In the genomic region with DNA sequence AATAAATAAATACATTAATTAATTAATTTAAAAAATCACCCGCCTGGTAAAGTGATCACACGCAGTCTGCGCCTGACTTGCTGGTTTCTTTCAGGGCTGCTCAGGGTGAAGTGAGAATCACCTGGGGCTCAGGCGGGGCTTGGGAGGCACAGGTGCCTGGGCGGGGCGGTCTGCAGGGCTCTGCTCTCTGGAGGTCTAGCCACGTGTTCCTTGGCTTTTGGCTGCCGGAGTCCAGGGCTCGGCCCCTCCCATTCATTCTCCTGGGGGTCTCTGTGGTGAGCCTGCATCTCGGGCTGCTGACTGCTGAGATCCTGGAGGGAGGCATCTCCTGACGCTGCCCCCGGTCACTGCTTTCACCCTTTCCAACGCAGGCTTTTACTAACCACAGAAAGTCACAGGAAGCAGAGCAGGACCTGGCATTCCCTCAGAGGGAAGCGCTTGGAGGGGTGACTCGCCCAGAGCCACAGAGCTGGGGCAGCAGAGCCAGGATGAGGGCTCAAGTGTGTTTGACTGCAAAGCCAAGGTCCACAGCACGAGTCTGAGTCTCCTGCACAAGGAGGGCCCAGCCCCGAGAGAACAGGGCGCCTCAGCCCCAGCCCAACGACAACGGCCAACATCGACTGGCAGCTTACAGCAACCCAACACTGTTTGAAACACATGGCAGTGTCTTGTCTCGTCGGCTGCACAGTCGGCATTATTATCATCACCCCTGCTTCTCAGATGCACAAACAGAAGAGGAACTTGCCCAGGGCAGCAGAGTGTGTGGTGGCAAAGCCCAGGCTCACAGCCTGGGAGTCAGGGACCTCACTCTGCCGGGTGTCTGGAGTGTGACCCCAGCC, we compare ENCODE assay signal across 2 cellular contexts.
TF ChIP-seq lines count a peak whose summit lies in the region.

No MANE protein-coding gene starts in this region.

TF ChIP-seq in HEK293, 187 proteins besides CTCF, POLR2A, EP300 and RAD21 (continued from another document):
- TF ChIP-seq, protein P1, sequence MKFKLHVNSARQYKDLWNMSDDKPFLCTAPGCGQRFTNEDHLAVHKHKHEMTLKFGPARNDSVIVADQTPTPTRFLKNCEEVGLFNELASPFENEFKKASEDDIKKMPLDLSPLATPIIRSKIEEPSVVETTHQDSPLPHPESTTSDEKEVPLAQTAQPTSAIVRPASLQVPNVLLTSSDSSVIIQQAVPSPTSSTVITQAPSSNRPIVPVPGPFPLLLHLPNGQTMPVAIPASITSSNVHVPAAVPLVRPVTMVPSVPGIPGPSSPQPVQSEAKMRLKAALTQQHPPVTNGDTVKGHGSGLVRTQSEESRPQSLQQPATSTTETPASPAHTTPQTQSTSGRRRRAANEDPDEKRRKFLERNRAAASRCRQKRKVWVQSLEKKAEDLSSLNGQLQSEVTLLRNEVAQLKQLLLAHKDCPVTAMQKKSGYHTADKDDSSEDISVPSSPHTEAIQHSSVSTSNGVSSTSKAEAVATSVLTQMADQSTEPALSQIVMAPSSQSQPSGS (tag by site-specific recombination; IDR thresholded peaks at IDR 0.05; ENCODE audit: low read depth): no peak
- TF ChIP-seq, protein P2, sequence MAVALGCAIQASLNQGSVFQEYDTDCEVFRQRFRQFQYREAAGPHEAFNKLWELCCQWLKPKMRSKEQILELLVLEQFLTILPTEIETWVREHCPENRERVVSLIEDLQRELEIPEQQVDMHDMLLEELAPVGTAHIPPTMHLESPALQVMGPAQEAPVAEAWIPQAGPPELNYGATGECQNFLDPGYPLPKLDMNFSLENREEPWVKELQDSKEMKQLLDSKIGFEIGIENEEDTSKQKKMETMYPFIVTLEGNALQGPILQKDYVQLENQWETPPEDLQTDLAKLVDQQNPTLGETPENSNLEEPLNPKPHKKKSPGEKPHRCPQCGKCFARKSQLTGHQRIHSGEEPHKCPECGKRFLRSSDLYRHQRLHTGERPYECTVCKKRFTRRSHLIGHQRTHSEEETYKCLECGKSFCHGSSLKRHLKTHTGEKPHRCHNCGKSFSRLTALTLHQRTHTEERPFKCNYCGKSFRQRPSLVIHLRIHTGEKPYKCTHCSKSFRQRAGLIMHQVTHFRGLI (tag by site-specific recombination; IDR thresholded peaks at IDR 0.05): peak; percentile 77

TF ChIP-seq in SK-N-SH, 30 proteins besides CTCF, POLR2A, EP300 and RAD21 (continued from another document):
- TF ChIP-seq RXRA (IDR thresholded peaks at IDR 0.05; ENCODE audit: borderline replicate concordance, low read depth) (no peak), FOSL2 (IDR thresholded peaks at IDR 0.05; ENCODE audit: borderline replicate concordance, low read depth) (no peak), GATA2 (CRISPR knock-in tag; IDR thresholded peaks at IDR 0.05) (no peak), SIN3A (IDR thresholded peaks at IDR 0.05; ENCODE audit: borderline replicate concordance, low read depth, low read length) (no peak), FOXJ3 (CRISPR knock-in tag; IDR thresholded peaks at IDR 0.05) (no peak), SMC3 (IDR thresholded peaks at IDR 0.05; ENCODE audit: low read depth, low read length) (no peak)
- TF ChIP-seq, protein P3, sequence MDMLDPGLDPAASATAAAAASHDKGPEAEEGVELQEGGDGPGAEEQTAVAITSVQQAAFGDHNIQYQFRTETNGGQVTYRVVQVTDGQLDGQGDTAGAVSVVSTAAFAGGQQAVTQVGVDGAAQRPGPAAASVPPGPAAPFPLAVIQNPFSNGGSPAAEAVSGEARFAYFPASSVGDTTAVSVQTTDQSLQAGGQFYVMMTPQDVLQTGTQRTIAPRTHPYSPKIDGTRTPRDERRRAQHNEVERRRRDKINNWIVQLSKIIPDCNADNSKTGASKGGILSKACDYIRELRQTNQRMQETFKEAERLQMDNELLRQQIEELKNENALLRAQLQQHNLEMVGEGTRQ (IDR thresholded peaks at IDR 0.05; ENCODE audit: borderline replicate concordance, low read depth, low read length): no peak
